In genomic region chr1:165434264-165434663, GRCh38 we compare ENCODE assay signal across 1 cellular context.
TF ChIP-seq lines count a peak whose summit lies in the region.

No MANE protein-coding gene starts in this region.

TF ChIP-seq in WTC11, 78 proteins besides CTCF, POLR2A, EP300 and RAD21 (continued from another document):
- TF ChIP-seq AFF4 (CRISPR knock-in tag; IDR thresholded peaks at IDR 0.05; ENCODE audit: borderline replicate concordance) = no peak
- no peak for TF ChIP-seq IRF2 (CRISPR knock-in tag; IDR thresholded peaks at IDR 0.05; ENCODE audit: borderline replicate concordance, low read depth)
- no peak for TF ChIP-seq KAT7 (CRISPR knock-in tag; IDR thresholded peaks at IDR 0.05; ENCODE audit: borderline replicate concordance)
- TF ChIP-seq SOX15 (CRISPR knock-in tag; IDR thresholded peaks at IDR 0.05) = no peak
TF ChIP-seq in WTC11: peak in this region for 0.
